9 cellular contexts compared by ENCODE assay signal in the genomic region with DNA sequence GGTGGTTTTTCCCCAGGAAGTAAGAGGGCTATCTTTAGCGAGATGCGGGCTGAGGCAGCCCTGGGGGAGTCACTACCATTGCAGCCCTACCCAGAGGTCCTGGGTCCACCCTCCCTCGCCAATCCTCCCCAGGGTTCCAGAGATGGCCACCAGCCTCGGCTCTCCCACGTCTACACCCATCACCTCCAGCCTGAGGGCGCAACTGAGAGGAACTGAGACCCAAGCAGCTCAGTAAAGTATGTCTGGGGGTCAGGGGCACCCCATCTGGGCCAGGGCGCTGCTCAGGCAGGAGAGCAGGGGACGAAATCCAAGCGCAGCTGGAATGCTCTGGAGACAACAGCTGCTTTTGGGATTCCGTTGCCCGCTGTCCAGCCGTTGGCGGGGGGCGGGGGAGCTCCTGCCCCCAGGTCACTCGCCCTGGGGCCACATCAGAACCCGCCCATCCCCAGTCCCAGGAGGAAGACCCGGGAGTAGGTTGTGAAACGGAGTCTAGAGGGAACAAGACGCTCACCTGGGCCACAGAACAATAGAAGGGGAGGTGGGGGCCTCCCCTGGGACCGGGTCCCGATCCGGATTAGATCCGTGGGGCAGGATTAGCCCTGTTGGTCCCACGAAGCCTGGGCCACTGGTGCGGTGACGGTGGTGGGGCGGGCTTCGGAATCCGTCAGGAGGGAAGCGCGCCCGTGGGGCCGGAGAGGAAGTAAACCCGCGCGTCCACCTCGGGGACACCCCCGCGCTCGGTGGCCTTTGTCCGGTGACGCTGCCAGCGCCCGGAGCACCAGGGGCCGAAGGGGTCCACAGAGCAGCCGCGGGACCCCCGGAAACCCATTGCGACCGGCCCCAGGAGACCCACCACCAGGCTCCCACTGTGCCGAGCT. TPM values are rescaled to one million over a fixed set of nuclear protein-coding genes. Genes with fewer than 3 reads are reported as not detected.
DNase-seq lines count a peak whose midpoint lies in the region; ATAC-seq and TF ChIP-seq lines count a peak whose summit lies in the region.
"Had no signal": no experiment of that assay in that cellular context is flagged by ENCODE, and none has a peak within 500 bp of the region (broad histone marks: within the 10 kb centered on the region; RNA-seq: fewer than 3 reads in every experiment).

No MANE protein-coding gene starts in this region.

- no peak for TF ChIP-seq CTCF in parathyroid adenoma (IDR thresholded peaks at IDR 0.05)

- H3K9ac ChIP-seq in BLaER1 (peak overlapping the region; percentile 100), parathyroid adenoma (peak overlapping the region; percentile 91)

- H3K79me2 ChIP-seq in parathyroid adenoma, result peaks cover 3% of the 10 kb centered on the region

- H3K27me3 Mint-ChIP-seq in IgD-negative memory B cell, result no peaks in the 10 kb centered on the region
- no peaks in the 10 kb centered on the region for H3K27me3 Mint-ChIP-seq in activated T-helper 1 cell treated with anti-CD3 and anti-CD28 coated beads, Interleukin-12 subunit alpha, Interleukin-12 subunit beta, Interleukin-2, Interleukin-4 antibody, amounts not matched to agents 30 ng/mL and 10 ng/mL and 1 ng/mL, durations not matched to agents 14 hours and 24 hours and 36 hours (ENCODE audit: insufficient read depth)

- no peaks in the 10 kb centered on the region for H3K9me3 Mint-ChIP-seq in IgD-negative memory B cell
- no peaks in the 10 kb centered on the region for H3K9me3 Mint-ChIP-seq in activated T-helper 1 cell treated with anti-CD3 and anti-CD28 coated beads, Interleukin-12 subunit alpha, Interleukin-12 subunit beta, Interleukin-2, Interleukin-4 antibody, amounts not matched to agents 30 ng/mL and 10 ng/mL and 1 ng/mL, durations not matched to agents 14 hours and 24 hours and 36 hours

- H3K4me2 ChIP-seq in BLaER1 (peak overlapping the region; percentile 97), parathyroid adenoma (ENCODE audit: low read length) (peak overlapping the region; percentile 100)

- H3K27ac ChIP-seq in BLaER1, result peak overlapping the region; percentile 100
- peak overlapping the region; percentile 97 for H3K27ac ChIP-seq in parathyroid adenoma

- ATAC-seq in GM18867 (IDR thresholded peaks at IDR 0.05; ENCODE audit: unreplicated experiment) (peak; percentile 2), Right ventricle myocardium inferior (peak; percentile 0)

- H3K27ac Mint-ChIP-seq in IgD-negative memory B cell, result peak overlapping the region; percentile 92 to 97 (median 93)
- H3K27ac Mint-ChIP-seq in activated T-helper 1 cell treated with anti-CD3 and anti-CD28 coated beads, Interleukin-12 subunit alpha, Interleukin-12 subunit beta, Interleukin-2, Interleukin-4 antibody, amounts not matched to agents 30 ng/mL and 10 ng/mL and 1 ng/mL, durations not matched to agents 14 hours and 24 hours and 36 hours, result peak overlapping the region; percentile 94

- peaks cover 43% of the 10 kb centered on the region for H3K36me3 ChIP-seq in BLaER1
- no peaks in the 10 kb centered on the region for H3K36me3 ChIP-seq in parathyroid adenoma (ENCODE audit: control insufficient read depth, insufficient read depth, low read length)

- H3K36me3 Mint-ChIP-seq in IgD-negative memory B cell, result peaks cover 2% of the 10 kb centered on the region
- H3K36me3 Mint-ChIP-seq in activated T-helper 1 cell treated with anti-CD3 and anti-CD28 coated beads, Interleukin-12 subunit alpha, Interleukin-12 subunit beta, Interleukin-2, Interleukin-4 antibody, amounts not matched to agents 30 ng/mL and 10 ng/mL and 1 ng/mL, durations not matched to agents 14 hours and 24 hours and 36 hours (ENCODE audit: low read depth), result peaks cover 39% of the 10 kb centered on the region

- no peaks in the 10 kb centered on the region for H3K27me3 ChIP-seq in BLaER1
- H3K27me3 ChIP-seq in parathyroid adenoma (ENCODE audit: control insufficient read depth, insufficient read depth, low read length), result no peaks in the 10 kb centered on the region

- H2AFZ ChIP-seq in parathyroid adenoma, result peak overlapping the region; percentile 92

- peak; percentile 44 for DNase-seq in activated T-helper 1 cell treated with anti-CD3 and anti-CD28 coated beads, Interleukin-12 subunit alpha, Interleukin-12 subunit beta, Interleukin-2, Interleukin-4 antibody, amounts not matched to agents 30 ng/mL and 10 ng/mL and 1 ng/mL, durations not matched to agents 14 hours and 24 hours and 36 hours (ENCODE audit: low spot score)
- DNase-seq in Right ventricle myocardium inferior (ENCODE audit: missing footprints) (peak; percentile 86), HPDE6-E6E7 (ENCODE audit: extremely low spot score) (no peak), H4 (ENCODE audit: low spot score) (no peak)

- intact Hi-C loops in activated T-helper 1 cell treated with anti-CD3 and anti-CD28 coated beads, Interleukin-12 subunit alpha, Interleukin-12 subunit beta, Interleukin-2, Interleukin-4 antibody, amounts not matched to agents 30 ng/mL and 10 ng/mL and 1 ng/mL, durations not matched to agents 14 hours and 24 hours and 36 hours (cut with micrococcal nuclease), result loop anchor here (1.0 to 10.0 kb wide), 8 partner anchors 9 to 576 kb away; a partner anchor contains a TSS
- intact Hi-C loops in Right ventricle myocardium inferior (cut with DNase I), result loop anchor here (5.0 to 10.0 kb wide), 3 partner anchors 72 to 404 kb away; a partner anchor contains a TSS

- H3K4me3 Mint-ChIP-seq in IgD-negative memory B cell, result peak overlapping the region; percentile 92 to 98 (median 96)
- H3K4me3 Mint-ChIP-seq in activated T-helper 1 cell treated with anti-CD3 and anti-CD28 coated beads, Interleukin-12 subunit alpha, Interleukin-12 subunit beta, Interleukin-2, Interleukin-4 antibody, amounts not matched to agents 30 ng/mL and 10 ng/mL and 1 ng/mL, durations not matched to agents 14 hours and 24 hours and 36 hours, result peak overlapping the region; percentile 91

- peak overlapping the region; percentile 96 for H3K4me3 ChIP-seq in BLaER1
- H3K4me3 ChIP-seq in parathyroid adenoma (ENCODE audit: low read depth, low read length), result peak overlapping the region; percentile 92

- H4K20me1 ChIP-seq in BLaER1, result peaks cover 55% of the 10 kb centered on the region

- peaks cover 15 to 31% (median 23%) of the 10 kb centered on the region in 3 donors for H3K4me1 Mint-ChIP-seq in IgD-negative memory B cell
- peaks cover 34% of the 10 kb centered on the region for H3K4me1 Mint-ChIP-seq in activated T-helper 1 cell treated with anti-CD3 and anti-CD28 coated beads, Interleukin-12 subunit alpha, Interleukin-12 subunit beta, Interleukin-2, Interleukin-4 antibody, amounts not matched to agents 30 ng/mL and 10 ng/mL and 1 ng/mL, durations not matched to agents 14 hours and 24 hours and 36 hours (ENCODE audit: low read depth)

- no peaks in the 10 kb centered on the region for H3K9me3 ChIP-seq in BLaER1
- no peaks in the 10 kb centered on the region for H3K9me3 ChIP-seq in parathyroid adenoma (ENCODE audit: control insufficient read depth, low read length)

- H3K4me1 ChIP-seq in BLaER1 (peaks cover 60% of the 10 kb centered on the region), parathyroid adenoma (peaks cover 12% of the 10 kb centered on the region)

RNA-seq across cellular contexts. Expression of a gene that starts 1.3 kb away (rescaled TPM):
- polyA plus RNA-seq in IgD-negative memory B cell, result 188 TPM
- total RNA-seq in activated T-helper 1 cell treated with anti-CD3 and anti-CD28 coated beads, Interleukin-12 subunit alpha, Interleukin-12 subunit beta, Interleukin-2, Interleukin-4 antibody, amounts not matched to agents 30 ng/mL and 10 ng/mL and 1 ng/mL, durations not matched to agents 14 hours and 24 hours and 36 hours, result 126 and 129 TPM in 2 replicates
- 157 TPM for total RNA-seq in Right ventricle myocardium inferior
- 80.9 and 87.8 TPM in 2 replicates for total RNA-seq in H4 (2014; rRNA removed; shearing (Covaris generic))

RNA-seq across cellular contexts. Expression of a gene that starts 2.2 kb away (rescaled TPM):
- polyA plus RNA-seq in IgD-negative memory B cell, result 25.4 TPM
- total RNA-seq in activated T-helper 1 cell treated with anti-CD3 and anti-CD28 coated beads, Interleukin-12 subunit alpha, Interleukin-12 subunit beta, Interleukin-2, Interleukin-4 antibody, amounts not matched to agents 30 ng/mL and 10 ng/mL and 1 ng/mL, durations not matched to agents 14 hours and 24 hours and 36 hours, result 35.7 and 37.4 TPM in 2 replicates
- total RNA-seq in Right ventricle myocardium inferior, result 9.0 TPM
- 31.4 and 44.1 TPM in 2 replicates for total RNA-seq in H4 (2014; rRNA removed; shearing (Covaris generic))

RNA-seq across cellular contexts. Expression of a gene that starts 8.6 kb away (rescaled TPM):
- 96.7 TPM for polyA plus RNA-seq in IgD-negative memory B cell
- 423 and 434 TPM in 2 replicates for total RNA-seq in activated T-helper 1 cell treated with anti-CD3 and anti-CD28 coated beads, Interleukin-12 subunit alpha, Interleukin-12 subunit beta, Interleukin-2, Interleukin-4 antibody, amounts not matched to agents 30 ng/mL and 10 ng/mL and 1 ng/mL, durations not matched to agents 14 hours and 24 hours and 36 hours
- total RNA-seq in Right ventricle myocardium inferior, result 64.3 TPM
- total RNA-seq in H4 (2014; rRNA removed; shearing (Covaris generic)), result 314 and 330 TPM in 2 replicates

RNA-seq across cellular contexts. Expression of a gene that starts 13.4 kb away (rescaled TPM):
- 81.4 TPM for polyA plus RNA-seq in IgD-negative memory B cell
- total RNA-seq in activated T-helper 1 cell treated with anti-CD3 and anti-CD28 coated beads, Interleukin-12 subunit alpha, Interleukin-12 subunit beta, Interleukin-2, Interleukin-4 antibody, amounts not matched to agents 30 ng/mL and 10 ng/mL and 1 ng/mL, durations not matched to agents 14 hours and 24 hours and 36 hours, result 143 and 145 TPM in 2 replicates
- 83.3 TPM for total RNA-seq in Right ventricle myocardium inferior
- total RNA-seq in H4 (2014; rRNA removed; shearing (Covaris generic)), result 25.3 and 29.6 TPM in 2 replicates

RNA-seq across cellular contexts. Expression of a gene that starts 30.5 kb away (rescaled TPM):
- polyA plus RNA-seq in IgD-negative memory B cell, result 20.4 TPM
- total RNA-seq in activated T-helper 1 cell treated with anti-CD3 and anti-CD28 coated beads, Interleukin-12 subunit alpha, Interleukin-12 subunit beta, Interleukin-2, Interleukin-4 antibody, amounts not matched to agents 30 ng/mL and 10 ng/mL and 1 ng/mL, durations not matched to agents 14 hours and 24 hours and 36 hours, result 34.5 and 36.8 TPM in 2 replicates
- total RNA-seq in Right ventricle myocardium inferior, result 25.5 TPM
- total RNA-seq in H4 (2014; rRNA removed; shearing (Covaris generic)), result 12.8 and 22.0 TPM in 2 replicates
- total RNA-seq: SK-MEL-5 had no signal

Comparison
In these comparisons a context has a peak if more than half of its experiments do, and no peak if none do; other contexts are left out.
1. DNase-seq: peak in activated T-helper 1 cell treated with anti-CD3 and anti-CD28 coated beads, Interleukin-12 subunit alpha, Interleukin-12 subunit beta, Interleukin-2, Interleukin-4 antibody, amounts not matched to agents 30 ng/mL and 10 ng/mL and 1 ng/mL, durations not matched to agents 14 hours and 24 hours and 36 hours (single experiment) and Right ventricle myocardium inferior (single experiment); none in HPDE6-E6E7 (single experiment) and H4 (single experiment).